ENCODE assay signal across 27 cellular contexts in genomic region chr2:111246620-111247061, GRCh38.
"Had no signal": no experiment of that assay in that cellular context is flagged by ENCODE, and none has a peak within 500 bp of the region (broad histone marks: within the 10 kb centered on the region; RNA-seq: fewer than 3 reads in every experiment).

No MANE protein-coding gene starts in this region.

- H3K36me3 Mint-ChIP-seq: activated naive CD4-positive, alpha-beta T cell treated with anti-CD3 and anti-CD28 coated beads, Interleukin-2, amount 50 U/mL, for 24 hours; natural killer cell had no signal

- H3K27ac ChIP-seq: body of pancreas, cardiac muscle cell, gastrocnemius medialis, left ventricle myocardium inferior, ovary, prostate gland, skin epidermis, stomach, suprapubic skin, tibial nerve, vagina, VCaP had no signal

- H3K9me3 Mint-ChIP-seq: dendritic cell treated with granulocyte-macrophage colony-stimulating factor and Interleukin-4, amounts not matched to agents 40 ng/mL and 50 ng/mL, for 4 days had no signal

- H3K36me3 ChIP-seq: cardiac muscle cell, gastrocnemius medialis, left ventricle myocardium inferior, ovary, prostate gland, stomach, suprapubic skin, tibial nerve, vagina had no signal

- H3K4me1 Mint-ChIP-seq: activated CD4-positive, alpha-beta T cell treated with anti-CD3 and anti-CD28 coated beads, Interleukin-2, amount 10 ng/mL, durations not matched to agents 7 days and 5 days; activated naive CD4-positive, alpha-beta T cell treated with anti-CD3 and anti-CD28 coated beads, Interleukin-2, amount 50 U/mL, for 24 hours had no signal

- H3K27me3 ChIP-seq: body of pancreas, cardiac muscle cell, gastrocnemius medialis, ovary, stomach, suprapubic skin, tibial nerve, vagina had no signal

- ATAC-seq: activated CD8-positive, alpha-beta memory T cell treated with anti-CD3 and anti-CD28 coated beads, Interleukin-2, amount 10 ng/mL, durations not matched to agents 7 days and 5 days; activated CD8-positive, alpha-beta T cell treated with anti-CD3 and anti-CD28 coated beads for 36 hours; body of pancreas; gastrocnemius medialis; natural killer cell; stimulated activated effector memory CD8-positive, alpha-beta T cell treated with anti-CD3 and anti-CD28 coated beads, Interleukin-12 subunit alpha, Interleukin-12 subunit beta, amount 100 ng/mL, for 72 hours had no signal

- H3K27ac Mint-ChIP-seq: activated CD4-positive, alpha-beta T cell treated with anti-CD3 and anti-CD28 coated beads, Interleukin-2, amount 10 ng/mL, durations not matched to agents 7 days and 5 days; activated CD8-positive, alpha-beta memory T cell treated with anti-CD3 and anti-CD28 coated beads, Interleukin-2, amount 10 ng/mL, durations not matched to agents 7 days and 5 days; activated CD8-positive, alpha-beta T cell treated with anti-CD3 and anti-CD28 coated beads for 36 hours; activated naive CD4-positive, alpha-beta T cell treated with anti-CD3 and anti-CD28 coated beads, Interleukin-2, amount 50 U/mL, for 24 hours; dendritic cell treated with granulocyte-macrophage colony-stimulating factor and Interleukin-4, amounts not matched to agents 40 ng/mL and 50 ng/mL, for 4 days; natural killer cell; stimulated activated effector memory CD8-positive, alpha-beta T cell treated with anti-CD3 and anti-CD28 coated beads, Interleukin-12 subunit alpha, Interleukin-12 subunit beta, amount 100 ng/mL, for 72 hours had no signal

- H3K4me3 Mint-ChIP-seq: activated CD4-positive, alpha-beta T cell treated with anti-CD3 and anti-CD28 coated beads, Interleukin-2, amount 10 ng/mL, durations not matched to agents 7 days and 5 days; activated CD8-positive, alpha-beta memory T cell treated with anti-CD3 and anti-CD28 coated beads, Interleukin-2, amount 10 ng/mL, durations not matched to agents 7 days and 5 days; activated CD8-positive, alpha-beta T cell treated with anti-CD3 and anti-CD28 coated beads for 36 hours; activated naive CD4-positive, alpha-beta T cell treated with anti-CD3 and anti-CD28 coated beads, Interleukin-2, amount 50 U/mL, for 24 hours; dendritic cell treated with granulocyte-macrophage colony-stimulating factor and Interleukin-4, amounts not matched to agents 40 ng/mL and 50 ng/mL, for 4 days; natural killer cell; stimulated activated effector memory CD8-positive, alpha-beta T cell treated with anti-CD3 and anti-CD28 coated beads, Interleukin-12 subunit alpha, Interleukin-12 subunit beta, amount 100 ng/mL, for 72 hours had no signal

- H3K9me3 ChIP-seq: body of pancreas, gastrocnemius medialis, left ventricle myocardium inferior, ovary, prostate gland, stomach, suprapubic skin, tibial nerve, vagina had no signal

- H3K4me1 ChIP-seq: body of pancreas, gastrocnemius medialis, left ventricle myocardium inferior, prostate gland, stomach, suprapubic skin, tibial nerve, vagina had no signal

- DNase-seq: activated CD4-positive, alpha-beta T cell treated with anti-CD3 and anti-CD28 coated beads, Interleukin-2, amount 10 ng/mL, durations not matched to agents 7 days and 5 days; activated CD4-positive, CD25-positive, alpha-beta regulatory T cell treated with anti-CD3 and anti-CD28 coated beads, Interleukin-2, amount 50 U/mL, for 72 hours; activated CD8-positive, alpha-beta memory T cell treated with anti-CD3 and anti-CD28 coated beads, Interleukin-2, amount 10 ng/mL, durations not matched to agents 7 days and 5 days; activated CD8-positive, alpha-beta T cell treated with anti-CD3 and anti-CD28 coated beads for 36 hours; activated effector memory CD4-positive, alpha-beta T cell treated with anti-CD3 and anti-CD28 coated beads, Interleukin-2, amount 50 U/mL, for 16 hours; activated T-cell treated with anti-CD3 and anti-CD28 coated beads for 4 hours; anterior cingulate cortex; body of pancreas; effector CD4-positive, alpha-beta T cell; gastrocnemius medialis; hippocampal formation; kidney glomerular epithelial cell; left ventricle myocardium inferior; natural killer cell; ovary; stimulated activated CD4-positive, alpha-beta T cell treated with anti-CD3 and anti-CD28 coated beads, Interleukin-2, amount 100 ng/mL, for 24 hours; stomach had no signal

- H3K4me3 ChIP-seq: body of pancreas, cardiac muscle cell, gastrocnemius medialis, left ventricle myocardium inferior, ovary, prostate gland, skin epidermis, stomach, suprapubic skin, tibial nerve, vagina had no signal

- H3K27me3 Mint-ChIP-seq: activated CD8-positive, alpha-beta memory T cell treated with anti-CD3 and anti-CD28 coated beads, Interleukin-2, amount 10 ng/mL, durations not matched to agents 7 days and 5 days; activated CD8-positive, alpha-beta T cell treated with anti-CD3 and anti-CD28 coated beads for 36 hours; activated naive CD4-positive, alpha-beta T cell treated with anti-CD3 and anti-CD28 coated beads, Interleukin-2, amount 50 U/mL, for 24 hours; dendritic cell treated with granulocyte-macrophage colony-stimulating factor and Interleukin-4, amounts not matched to agents 40 ng/mL and 50 ng/mL, for 4 days had no signal
